In genomic region chr15:75843618-75844610, GRCh38 we compare ENCODE assay signal across 8 cellular contexts. TPM values are rescaled to one million over a fixed set of nuclear protein-coding genes. Genes with fewer than 3 reads are reported as not detected.
DNase-seq lines count a peak whose midpoint lies in the region; ATAC-seq, FAIRE-seq and TF ChIP-seq lines count a peak whose summit lies in the region.

No MANE protein-coding gene starts in this region.

- H3K4me1 Mint-ChIP-seq in activated CD8-positive, alpha-beta memory T cell treated with anti-CD3 and anti-CD28 coated beads, Interleukin-2, amount 10 ng/mL, durations not matched to agents 7 days and 5 days: peaks cover 39% of the 10 kb centered on the region
- H3K4me1 Mint-ChIP-seq in memory B cell: peaks cover 30% of the 10 kb centered on the region

- peak overlapping the region; percentile 96 for H3K18ac ChIP-seq in H1 (ENCODE audit: extremely low read depth, low read length)

- no peak for FAIRE-seq in H1 (lab: Jason Lieb, UNC)

- H3K36me3 Mint-ChIP-seq in activated CD8-positive, alpha-beta memory T cell treated with anti-CD3 and anti-CD28 coated beads, Interleukin-2, amount 10 ng/mL, durations not matched to agents 7 days and 5 days: peaks cover 27% of the 10 kb centered on the region
- H3K36me3 Mint-ChIP-seq in memory B cell: no peaks in the 10 kb centered on the region

- DNase-seq in NCI-H2081 (lab: John Stamatoyannopoulos, UW) (peak; percentile 33 to 60), NCI-H2081 treated with DMSO at 0.1 percent for 48 hours (lab: John Stamatoyannopoulos, UW) (no peak), NCI-H526 (lab: John Stamatoyannopoulos, UW) (peak; percentile 30 to 77), H1 (ENCODE audit: low read depth in 1 of 2, low spot score in 2 of 2) (peak in 1 of 2 experiments; percentile 81), memory B cell (ENCODE audit: low spot score in 2 of 2) (peak; percentile 55 to 67)
- peak; percentile 67 for DNase-seq in activated CD8-positive, alpha-beta memory T cell treated with anti-CD3 and anti-CD28 coated beads, Interleukin-2, amount 10 ng/mL, durations not matched to agents 7 days and 5 days
- peak; percentile 7 to 23 for DNase-seq in stimulated activated CD8-positive, alpha-beta memory T cell treated with anti-CD3 and anti-CD28 coated beads, Interleukin-15, amount 100 ng/mL, for 4 hours (ENCODE audit: low read depth in 2 of 2)

- H2BK15ac ChIP-seq in H1 (ENCODE audit: low read length): peak overlapping the region; percentile 97; the same call in 1 of the 2 replicates

- no peak overlapping the region for H2BK120ac ChIP-seq in H1 (replicated peaks; ENCODE audit: low read depth, low read length)

- H3K9me3 Mint-ChIP-seq in activated CD8-positive, alpha-beta memory T cell treated with anti-CD3 and anti-CD28 coated beads, Interleukin-2, amount 10 ng/mL, durations not matched to agents 7 days and 5 days (ENCODE audit: low read depth): no peaks in the 10 kb centered on the region
- H3K9me3 Mint-ChIP-seq in memory B cell: no peaks in the 10 kb centered on the region

- H2BK5ac ChIP-seq in H1 (ENCODE audit: low read depth, low read length): peak overlapping the region; percentile 91

- no peak overlapping the region for H2BK20ac ChIP-seq in H1 (ENCODE audit: low read length)

- H4K91ac ChIP-seq in H1 (replicated peaks; ENCODE audit: insufficient read length, low read length): peak overlapping the region; percentile 97

- no peak overlapping the region for H2AK5ac ChIP-seq in H1 (ENCODE audit: low read depth, low read length)

- H4K5ac ChIP-seq in H1 (ENCODE audit: insufficient read length, low read depth, low read length): peak overlapping the region; percentile 92

- peak overlapping the region; percentile 75 to 95 (median 83) for H3K4me3 ChIP-seq in H1 (ENCODE audit: extremely low read depth in 1 of 4, insufficient read depth in 2 of 4, low read depth in 3 of 4, low read length in 4 of 4)

- H3K23me2 ChIP-seq in H1 (ENCODE audit: low read depth, low read length): peaks cover 12% of the 10 kb centered on the region

- peaks cover 21% of the 10 kb centered on the region for H3K27me3 Mint-ChIP-seq in activated CD8-positive, alpha-beta memory T cell treated with anti-CD3 and anti-CD28 coated beads, Interleukin-2, amount 10 ng/mL, durations not matched to agents 7 days and 5 days
- H3K27me3 Mint-ChIP-seq in memory B cell: no peaks in the 10 kb centered on the region

- peak overlapping the region; percentile 85 for H3K27ac ChIP-seq in H1 (ENCODE audit: low read depth, low read length)

- peaks cover 0 to 12% (median 8%) of the 10 kb centered on the region in 4 experiments for H3K4me1 ChIP-seq in H1 (replicated peaks in 1 of 4; ENCODE audit: control insufficient read depth in 3 of 4, insufficient read depth in 4 of 4, low read length in 3 of 4)

- 2% methylated on average over 56 of the region's 87 CpGs; no CpG with 5 or more reads in 1 of the 2 experiments for WGBS in H1 (ENCODE audit: extremely low coverage in 1 of 2, insufficient coverage in 1 of 2, insufficient read length in 1 of 2, insufficient replicate concordance in 2 of 2, low coverage in 1 of 2, low lambda C conversion rate in 2 of 2, missing lambda C conversion rate in 1 of 2), 2 experiments

- H2BK12ac ChIP-seq in H1 (ENCODE audit: low read depth, low read length): peak overlapping the region; percentile 92; the same call in 1 of the 2 replicates

- peak overlapping the region; percentile 85 for H3K56ac ChIP-seq in H1 (replicated peaks; ENCODE audit: insufficient read length, low read depth, low read length)

- peak overlapping the region; percentile 99 for H4K8ac ChIP-seq in H1 (ENCODE audit: extremely low read depth, insufficient read depth, low read length)

- peak overlapping the region; percentile 86 for H3K4ac ChIP-seq in H1 (replicated peaks; ENCODE audit: insufficient read length, low read depth, low read length)

- H3K4me2 ChIP-seq in H1 (ENCODE audit: insufficient read depth in 1 of 2, low read depth in 2 of 2, low read length in 2 of 2): peak overlapping the region; percentile 75

- no peak overlapping the region for H2AFZ ChIP-seq in H1 (ENCODE audit: low read length)

- H4K20me1 ChIP-seq in H1 (replicated peaks in 1 of 2; ENCODE audit: control insufficient read depth in 1 of 2, insufficient read depth in 2 of 2, low read length in 2 of 2): peaks cover 10 to 11% of the 10 kb centered on the region in 2 experiments

- peak overlapping the region; percentile 86 for H3K27ac Mint-ChIP-seq in activated CD8-positive, alpha-beta memory T cell treated with anti-CD3 and anti-CD28 coated beads, Interleukin-2, amount 10 ng/mL, durations not matched to agents 7 days and 5 days
- peak overlapping the region; percentile 64 for H3K27ac Mint-ChIP-seq in memory B cell

- POLR2A ChIA-PET in H1 (lab: Charles Lee; ENCODE audit: partially characterized antibody): interaction anchor here (0.6 to 6.6 kb wide), 17 partner anchors 9 to 1293 kb away, joined by 3 to 43 read pairs (median 4); partner anchors contain the start of gene FBXO22

- TF ChIP-seq CTCF in H1 (IDR thresholded peaks at IDR 0.05; ENCODE audit: control extremely low read depth in 1 of 3, insufficient read depth in 1 of 3, low read depth in 1 of 3, low read length in 3 of 3): no peak

- CTCF ChIA-PET in activated CD8-positive, alpha-beta memory T cell treated with anti-CD3 and anti-CD28 coated beads, Interleukin-2, amount 10 ng/mL, durations not matched to agents 7 days and 5 days (lab: Charles Lee): interaction anchor here (0.6 to 2.7 kb wide), 3 partner anchors 9 to 41 kb away, joined by 3 to 11 read pairs (median 4); no protein-coding TSS in a partner anchor
- CTCF ChIA-PET in H1 (lab: Charles Lee; ENCODE audit: partially characterized antibody): interaction anchor here (0.8 to 1.9 kb wide), 7 partner anchors 9 to 217 kb away, joined by 3 to 6 read pairs (median 3); no protein-coding TSS in a partner anchor

- H3K36me3 ChIP-seq in H1 (ENCODE audit: control insufficient read depth in 2 of 4, insufficient read depth in 4 of 4, low read length in 3 of 4): no peaks in the 10 kb centered on the region; a peak in 1 of 8 replicates

- H3K9ac ChIP-seq in H1 (replicated peaks in 1 of 4; ENCODE audit: extremely low read depth in 1 of 4, low read depth in 3 of 4, low read length in 3 of 4): peak overlapping the region; percentile 85 to 98 (median 98)

- H3K79me2 ChIP-seq in H1 (ENCODE audit: control insufficient read depth in 1 of 2, insufficient read depth in 2 of 2, low read length in 2 of 2): peaks cover 24 to 49% of the 10 kb centered on the region in 2 experiments

- H3K14ac ChIP-seq in H1 (ENCODE audit: insufficient read length): peak overlapping the region; percentile 97

- TF ChIP-seq RAD21 in H1 (IDR thresholded peaks at IDR 0.05 in 1 of 2, conservative IDR thresholded peaks at IDR 0.05 in 1 of 2; ENCODE audit: low read depth in 2 of 2, low read length in 2 of 2): no peak

- H3K9me3 ChIP-seq in H1 (ENCODE audit: insufficient read depth in 2 of 2, low read depth in 1 of 2, low read length in 1 of 2): no peaks in the 10 kb centered on the region

- peak in 1 of 2 experiments; percentile 75; a peak in 2 of 3 replicates for TF ChIP-seq POLR2A in H1 (IDR thresholded peaks at IDR 0.05; ENCODE audit: control extremely low read depth in 1 of 2, low read depth in 2 of 2, low read length in 2 of 2)

- H3K23ac ChIP-seq in H1 (ENCODE audit: insufficient read length): no peak overlapping the region

- no peak for TF ChIP-seq EP300 in H1 (IDR thresholded peaks at IDR 0.05; ENCODE audit: borderline replicate concordance in 1 of 2, low read depth in 2 of 2, low read length in 2 of 2)

- peak overlapping the region; percentile 94 for H3K4me3 Mint-ChIP-seq in activated CD8-positive, alpha-beta memory T cell treated with anti-CD3 and anti-CD28 coated beads, Interleukin-2, amount 10 ng/mL, durations not matched to agents 7 days and 5 days
- peak overlapping the region; percentile 83 for H3K4me3 Mint-ChIP-seq in memory B cell

- peaks cover 2 to 20% (median 9%) of the 10 kb centered on the region in 4 experiments; a peak in 6 of 7 replicates for H3K27me3 ChIP-seq in H1 (replicated peaks in 1 of 4; ENCODE audit: control insufficient read depth in 3 of 4, extremely low read depth in 1 of 4, insufficient read depth in 3 of 4, low read length in 3 of 4)

- peaks cover 7% of the 10 kb centered on the region for H3K79me1 ChIP-seq in H1 (ENCODE audit: low read depth, low read length)

- ATAC-seq in HG03025 (IDR thresholded peaks at IDR 0.05; ENCODE audit: low FRiP score, unreplicated experiment) (peak; percentile 34), memory B cell (ENCODE audit: low read depth) (peak; percentile 54)
- ATAC-seq in activated CD8-positive, alpha-beta memory T cell treated with anti-CD3 and anti-CD28 coated beads, Interleukin-2, amount 10 ng/mL, durations not matched to agents 7 days and 5 days: peak; percentile 74

TF ChIP-seq in H1, 55 proteins besides CTCF, POLR2A, EP300 and RAD21 (continues in another document):
- TF ChIP-seq TCF12 (IDR thresholded peaks at IDR 0.05; ENCODE audit: low read depth, low read length): no peak
- no peak for TF ChIP-seq HDAC6 (IDR thresholded peaks at IDR 0.05; ENCODE audit: low read depth, low read length)
- no peak for TF ChIP-seq SP2 (IDR thresholded peaks at IDR 0.05; ENCODE audit: low read length)

RNA-seq across cellular contexts. Expression of gene UBE2Q2, which starts 0.7 kb away (rescaled TPM):
- total RNA-seq in activated CD8-positive, alpha-beta memory T cell treated with anti-CD3 and anti-CD28 coated beads, Interleukin-2, amount 10 ng/mL, durations not matched to agents 7 days and 5 days: 10 to 100 TPM; 25.5 to 36.3 TPM
- total RNA-seq in H1 (2021; fragmentation: NEBNext Ultra II Directional; extraction: Animal tissue kit (Norgen Biotek cat#: 25700)): 22.4 and 22.7 TPM in 2 replicates
- polyA plus RNA-seq in H1 (2011; rRNA removed): 6.5 and 10.1 TPM in 2 replicates
- polyA plus RNA-seq in H1 (2011; cell fraction: cytosol; rRNA removed): 12.3 TPM
- 13.9 TPM for polyA plus RNA-seq in H1 (2011; cell fraction: nucleus; rRNA removed)
- 9.2 to 14.6 TPM (median 10.4 TPM) in 4 replicates for polyA plus RNA-seq in H1 (2012, experiment 1 of 2)
- 1.3 TPM for polyA plus RNA-seq in H1 (2012, experiment 2 of 2)
- polyA plus RNA-seq in H1 (2013, experiment 1 of 2): 12.7 TPM
- polyA plus RNA-seq in H1 (2013, experiment 2 of 2): 13.4 TPM
- 8.8 and 9.4 TPM in 2 replicates for polyA minus RNA-seq in H1 (2011; rRNA and poly(A)+ RNA removed)
- polyA minus RNA-seq in H1 (2011; cell fraction: cytosol; rRNA and poly(A)+ RNA removed): 9.2 TPM
- 30.1 TPM for polyA minus RNA-seq in H1 (2011; cell fraction: nucleus; rRNA and poly(A)+ RNA removed)

RNA-seq across cellular contexts. Expression of gene FBXO22, which starts 59.8 kb away (rescaled TPM):
- 10 to 100 TPM; 43.2 to 46.8 TPM for total RNA-seq in activated CD8-positive, alpha-beta memory T cell treated with anti-CD3 and anti-CD28 coated beads, Interleukin-2, amount 10 ng/mL, durations not matched to agents 7 days and 5 days
- 66.8 and 67.3 TPM in 2 replicates for total RNA-seq in H1 (2021; fragmentation: NEBNext Ultra II Directional; extraction: Animal tissue kit (Norgen Biotek cat#: 25700))
- polyA plus RNA-seq in H1 (2011; rRNA removed): 33.2 and 39.9 TPM in 2 replicates
- 43.1 TPM for polyA plus RNA-seq in H1 (2011; cell fraction: cytosol; rRNA removed)
- 61.0 TPM for polyA plus RNA-seq in H1 (2011; cell fraction: nucleus; rRNA removed)
- 69.8 to 85.0 TPM (median 74.9 TPM) in 4 replicates for polyA plus RNA-seq in H1 (2012, experiment 1 of 2)
- 18.4 TPM for polyA plus RNA-seq in H1 (2012, experiment 2 of 2)
- polyA plus RNA-seq in H1 (2013, experiment 1 of 2): 31.6 TPM
- 34.3 TPM for polyA plus RNA-seq in H1 (2013, experiment 2 of 2)
- 62.9 and 76.8 TPM in 2 replicates for polyA minus RNA-seq in H1 (2011; rRNA and poly(A)+ RNA removed)
- 63.5 TPM for polyA minus RNA-seq in H1 (2011; cell fraction: cytosol; rRNA and poly(A)+ RNA removed)
- polyA minus RNA-seq in H1 (2011; cell fraction: nucleus; rRNA and poly(A)+ RNA removed): 70.9 TPM
